ENCODE assay signal across 1 cellular context in the genomic region with DNA sequence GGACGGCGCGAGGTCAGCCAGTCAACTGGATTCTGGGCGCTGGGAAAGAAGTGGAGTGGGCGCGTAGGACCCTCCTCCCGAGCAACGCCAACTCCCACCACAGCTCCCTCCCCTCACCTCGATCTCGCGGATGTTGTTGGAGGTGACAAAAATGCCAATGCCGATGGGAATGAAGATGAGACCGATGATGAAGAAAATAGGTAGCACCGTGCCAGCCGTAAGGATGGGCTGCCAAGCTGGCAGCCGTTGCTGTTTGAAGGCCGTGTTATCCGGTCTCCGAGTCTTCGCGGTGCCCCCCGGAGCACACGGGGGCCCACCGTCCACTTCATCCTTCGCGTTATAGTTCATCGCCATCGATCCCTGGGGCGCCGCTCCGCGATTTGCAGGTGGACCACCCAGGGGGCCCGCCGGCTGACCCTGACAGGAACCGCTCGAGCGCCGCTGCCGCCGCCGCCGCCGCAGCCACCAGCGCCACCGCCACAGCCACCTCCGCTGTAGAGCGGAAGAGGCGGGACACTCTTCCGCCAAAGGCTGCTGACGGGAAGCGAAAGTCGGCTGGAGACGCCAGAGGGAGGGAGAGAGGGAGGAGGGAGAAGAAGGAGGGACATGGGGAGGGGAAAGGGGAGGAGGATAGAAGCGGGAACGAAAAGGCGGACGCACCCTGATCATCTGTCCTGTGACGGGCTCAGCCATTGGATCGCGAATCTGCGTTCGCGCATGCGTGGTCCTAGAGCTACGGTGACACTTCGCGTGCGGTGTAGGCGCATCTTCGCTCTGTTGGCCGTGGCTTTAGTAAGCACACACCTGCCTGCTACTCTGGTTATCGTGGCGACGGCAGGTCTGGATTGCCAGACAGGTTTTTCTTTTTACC.
TF ChIP-seq lines count a peak whose summit lies in the region.

A gene (minus strand): TSS at position 508 of the 871 bp plus-strand sequence. CDS start 154 bp downstream, at position 354.

TF ChIP-seq in HepG2, 621 proteins besides CTCF, POLR2A, EP300 and RAD21 (continued from another document and continues in another):
- TF ChIP-seq, protein P1, sequence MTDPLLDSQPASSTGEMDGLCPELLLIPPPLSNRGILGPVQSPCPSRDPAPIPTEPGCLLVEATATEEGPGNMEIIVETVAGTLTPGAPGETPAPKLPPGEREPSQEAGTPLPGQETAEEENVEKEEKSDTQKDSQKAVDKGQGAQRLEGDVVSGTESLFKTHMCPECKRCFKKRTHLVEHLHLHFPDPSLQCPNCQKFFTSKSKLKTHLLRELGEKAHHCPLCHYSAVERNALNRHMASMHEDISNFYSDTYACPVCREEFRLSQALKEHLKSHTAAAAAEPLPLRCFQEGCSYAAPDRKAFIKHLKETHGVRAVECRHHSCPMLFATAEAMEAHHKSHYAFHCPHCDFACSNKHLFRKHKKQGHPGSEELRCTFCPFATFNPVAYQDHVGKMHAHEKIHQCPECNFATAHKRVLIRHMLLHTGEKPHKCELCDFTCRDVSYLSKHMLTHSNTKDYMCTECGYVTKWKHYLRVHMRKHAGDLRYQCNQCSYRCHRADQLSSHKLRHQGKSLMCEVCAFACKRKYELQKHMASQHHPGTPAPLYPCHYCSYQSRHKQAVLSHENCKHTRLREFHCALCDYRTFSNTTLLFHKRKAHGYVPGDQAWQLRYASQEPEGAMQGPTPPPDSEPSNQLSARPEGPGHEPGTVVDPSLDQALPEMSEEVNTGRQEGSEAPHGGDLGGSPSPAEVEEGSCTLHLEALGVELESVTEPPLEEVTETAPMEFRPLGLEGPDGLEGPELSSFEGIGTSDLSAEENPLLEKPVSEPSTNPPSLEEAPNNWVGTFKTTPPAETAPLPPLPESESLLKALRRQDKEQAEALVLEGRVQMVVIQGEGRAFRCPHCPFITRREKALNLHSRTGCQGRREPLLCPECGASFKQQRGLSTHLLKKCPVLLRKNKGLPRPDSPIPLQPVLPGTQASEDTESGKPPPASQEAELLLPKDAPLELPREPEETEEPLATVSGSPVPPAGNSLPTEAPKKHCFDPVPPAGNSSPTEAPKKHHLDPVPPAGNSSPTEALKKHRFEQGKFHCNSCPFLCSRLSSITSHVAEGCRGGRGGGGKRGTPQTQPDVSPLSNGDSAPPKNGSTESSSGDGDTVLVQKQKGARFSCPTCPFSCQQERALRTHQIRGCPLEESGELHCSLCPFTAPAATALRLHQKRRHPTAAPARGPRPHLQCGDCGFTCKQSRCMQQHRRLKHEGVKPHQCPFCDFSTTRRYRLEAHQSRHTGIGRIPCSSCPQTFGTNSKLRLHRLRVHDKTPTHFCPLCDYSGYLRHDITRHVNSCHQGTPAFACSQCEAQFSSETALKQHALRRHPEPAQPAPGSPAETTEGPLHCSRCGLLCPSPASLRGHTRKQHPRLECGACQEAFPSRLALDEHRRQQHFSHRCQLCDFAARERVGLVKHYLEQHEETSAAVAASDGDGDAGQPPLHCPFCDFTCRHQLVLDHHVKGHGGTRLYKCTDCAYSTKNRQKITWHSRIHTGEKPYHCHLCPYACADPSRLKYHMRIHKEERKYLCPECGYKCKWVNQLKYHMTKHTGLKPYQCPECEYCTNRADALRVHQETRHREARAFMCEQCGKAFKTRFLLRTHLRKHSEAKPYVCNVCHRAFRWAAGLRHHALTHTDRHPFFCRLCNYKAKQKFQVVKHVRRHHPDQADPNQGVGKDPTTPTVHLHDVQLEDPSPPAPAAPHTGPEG (CRISPR knock-in tag; IDR thresholded peaks at IDR 0.05), result no peak
- TF ChIP-seq ZFYVE20 (CRISPR knock-in tag; IDR thresholded peaks at IDR 0.05; ENCODE audit: borderline replicate concordance, low read depth), result no peak
- TF ChIP-seq ZNF724P (CRISPR knock-in tag; IDR thresholded peaks at IDR 0.05; ENCODE audit: borderline replicate concordance), result peak; percentile 66; the same call in 1 of the 2 replicates
- TF ChIP-seq TOE1 (CRISPR knock-in tag; IDR thresholded peaks at IDR 0.05), result no peak
- peak; percentile 23; the same call in 1 of the 2 replicates for TF ChIP-seq ZMYM3 (CRISPR knock-in tag; IDR thresholded peaks at IDR 0.05)
- peak; percentile 81 for TF ChIP-seq NR2C2 (CRISPR knock-in tag; IDR thresholded peaks at IDR 0.05; ENCODE audit: borderline replicate concordance)
- TF ChIP-seq ZBTB3 (CRISPR knock-in tag; IDR thresholded peaks at IDR 0.05; ENCODE audit: borderline replicate concordance, low read depth), result peak; percentile 80; the same call in 1 of the 2 replicates
- peak; percentile 80 for TF ChIP-seq ZNF501 (CRISPR knock-in tag; IDR thresholded peaks at IDR 0.05)
- 0 out of 2 replicates have a peak, but pooled peaks have one; percentile 55 for TF ChIP-seq DNMT1 (CRISPR knock-in tag; IDR thresholded peaks at IDR 0.05)
- no peak for TF ChIP-seq HOXA9 (CRISPR knock-in tag; IDR thresholded peaks at IDR 0.05; ENCODE audit: borderline replicate concordance)
- peak; percentile 90 for TF ChIP-seq IRF2 (CRISPR knock-in tag; IDR thresholded peaks at IDR 0.05)
- peak; percentile 97 for TF ChIP-seq GABPB1 (CRISPR knock-in tag; IDR thresholded peaks at IDR 0.05)
- TF ChIP-seq, protein P2, sequence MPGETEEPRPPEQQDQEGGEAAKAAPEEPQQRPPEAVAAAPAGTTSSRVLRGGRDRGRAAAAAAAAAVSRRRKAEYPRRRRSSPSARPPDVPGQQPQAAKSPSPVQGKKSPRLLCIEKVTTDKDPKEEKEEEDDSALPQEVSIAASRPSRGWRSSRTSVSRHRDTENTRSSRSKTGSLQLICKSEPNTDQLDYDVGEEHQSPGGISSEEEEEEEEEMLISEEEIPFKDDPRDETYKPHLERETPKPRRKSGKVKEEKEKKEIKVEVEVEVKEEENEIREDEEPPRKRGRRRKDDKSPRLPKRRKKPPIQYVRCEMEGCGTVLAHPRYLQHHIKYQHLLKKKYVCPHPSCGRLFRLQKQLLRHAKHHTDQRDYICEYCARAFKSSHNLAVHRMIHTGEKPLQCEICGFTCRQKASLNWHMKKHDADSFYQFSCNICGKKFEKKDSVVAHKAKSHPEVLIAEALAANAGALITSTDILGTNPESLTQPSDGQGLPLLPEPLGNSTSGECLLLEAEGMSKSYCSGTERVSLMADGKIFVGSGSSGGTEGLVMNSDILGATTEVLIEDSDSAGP (CRISPR knock-in tag; IDR thresholded peaks at IDR 0.05; ENCODE audit: borderline replicate concordance), result peak; percentile 92; the same call in 1 of the 2 replicates
- no peak for TF ChIP-seq TBL1XR1 (IDR thresholded peaks at IDR 0.05; ENCODE audit: borderline replicate concordance, low read length, partially characterized antibody)
- no peak for TF ChIP-seq STAT5B (CRISPR knock-in tag; IDR thresholded peaks at IDR 0.05)
- no peak for TF ChIP-seq PHF21A (CRISPR knock-in tag; IDR thresholded peaks at IDR 0.05)
- TF ChIP-seq ZIK1 (CRISPR knock-in tag; IDR thresholded peaks at IDR 0.05; ENCODE audit: borderline replicate concordance, low read depth), result 0 out of 2 replicates have a peak, but pooled peaks have one; percentile 46
- TF ChIP-seq CCAR2 (optimal IDR thresholded peaks at IDR 0.05; ENCODE audit: low read depth, low read length), result peak; percentile 21
- peak; percentile 65 for TF ChIP-seq MED8 (CRISPR knock-in tag; IDR thresholded peaks at IDR 0.05; ENCODE audit: insufficient replicate concordance)
- no peak for TF ChIP-seq CENPX (CRISPR knock-in tag; IDR thresholded peaks at IDR 0.05)
- TF ChIP-seq GATAD2A (CRISPR knock-in tag; IDR thresholded peaks at IDR 0.05), result peak; percentile 59
- TF ChIP-seq, protein P3, sequence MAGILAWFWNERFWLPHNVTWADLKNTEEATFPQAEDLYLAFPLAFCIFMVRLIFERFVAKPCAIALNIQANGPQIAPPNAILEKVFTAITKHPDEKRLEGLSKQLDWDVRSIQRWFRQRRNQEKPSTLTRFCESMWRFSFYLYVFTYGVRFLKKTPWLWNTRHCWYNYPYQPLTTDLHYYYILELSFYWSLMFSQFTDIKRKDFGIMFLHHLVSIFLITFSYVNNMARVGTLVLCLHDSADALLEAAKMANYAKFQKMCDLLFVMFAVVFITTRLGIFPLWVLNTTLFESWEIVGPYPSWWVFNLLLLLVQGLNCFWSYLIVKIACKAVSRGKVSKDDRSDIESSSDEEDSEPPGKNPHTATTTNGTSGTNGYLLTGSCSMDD (CRISPR knock-in tag; IDR thresholded peaks at IDR 0.05), result no peak
- no peak; the same call in 1 of the 2 replicates for TF ChIP-seq KLF15 (CRISPR knock-in tag; IDR thresholded peaks at IDR 0.05; ENCODE audit: borderline replicate concordance)
- TF ChIP-seq ERF (CRISPR knock-in tag; IDR thresholded peaks at IDR 0.05), result peak; percentile 88; the same call in 1 of the 2 replicates
- TF ChIP-seq, protein P4, sequence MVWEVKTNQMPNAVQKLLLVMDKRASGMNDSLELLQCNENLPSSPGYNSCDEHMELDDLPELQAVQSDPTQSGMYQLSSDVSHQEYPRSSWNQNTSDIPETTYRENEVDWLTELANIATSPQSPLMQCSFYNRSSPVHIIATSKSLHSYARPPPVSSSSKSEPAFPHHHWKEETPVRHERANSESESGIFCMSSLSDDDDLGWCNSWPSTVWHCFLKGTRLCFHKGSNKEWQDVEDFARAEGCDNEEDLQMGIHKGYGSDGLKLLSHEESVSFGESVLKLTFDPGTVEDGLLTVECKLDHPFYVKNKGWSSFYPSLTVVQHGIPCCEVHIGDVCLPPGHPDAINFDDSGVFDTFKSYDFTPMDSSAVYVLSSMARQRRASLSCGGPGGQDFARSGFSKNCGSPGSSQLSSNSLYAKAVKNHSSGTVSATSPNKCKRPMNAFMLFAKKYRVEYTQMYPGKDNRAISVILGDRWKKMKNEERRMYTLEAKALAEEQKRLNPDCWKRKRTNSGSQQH (CRISPR knock-in tag; IDR thresholded peaks at IDR 0.05; ENCODE audit: low read depth), result no peak
- 0 out of 2 replicates have a peak, but pooled peaks have one; percentile 34 for TF ChIP-seq ZNF792 (CRISPR knock-in tag; IDR thresholded peaks at IDR 0.05)
- no peak for TF ChIP-seq SNAI1 (CRISPR knock-in tag; IDR thresholded peaks at IDR 0.05; ENCODE audit: borderline replicate concordance)
- peak; percentile 85 for TF ChIP-seq HNRNPK (IDR thresholded peaks at IDR 0.05; ENCODE audit: low read depth, low read length, poor library complexity, severe bottlenecking)
- TF ChIP-seq ZNF296 (CRISPR knock-in tag; conservative IDR thresholded peaks at IDR 0.05), result no peak
- TF ChIP-seq, protein P5, sequence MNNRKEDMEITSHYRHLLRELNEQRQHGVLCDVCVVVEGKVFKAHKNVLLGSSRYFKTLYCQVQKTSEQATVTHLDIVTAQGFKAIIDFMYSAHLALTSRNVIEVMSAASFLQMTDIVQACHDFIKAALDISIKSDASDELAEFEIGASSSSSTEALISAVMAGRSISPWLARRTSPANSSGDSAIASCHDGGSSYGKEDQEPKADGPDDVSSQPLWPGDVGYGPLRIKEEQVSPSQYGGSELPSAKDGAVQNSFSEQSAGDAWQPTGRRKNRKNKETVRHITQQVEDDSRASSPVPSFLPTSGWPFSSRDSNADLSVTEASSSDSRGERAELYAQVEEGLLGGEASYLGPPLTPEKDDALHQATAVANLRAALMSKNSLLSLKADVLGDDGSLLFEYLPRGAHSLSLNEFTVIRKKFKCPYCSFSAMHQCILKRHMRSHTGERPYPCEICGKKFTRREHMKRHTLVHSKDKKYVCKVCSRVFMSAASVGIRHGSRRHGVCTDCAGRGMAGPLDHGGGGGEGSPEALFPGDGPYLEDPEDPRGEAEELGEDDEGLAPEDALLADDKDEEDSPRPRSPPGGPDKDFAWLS (CRISPR knock-in tag; IDR thresholded peaks at IDR 0.05; ENCODE audit: borderline replicate concordance), result peak; percentile 43; the same call in 1 of the 2 replicates
- TF ChIP-seq RXRA (CRISPR knock-in tag; IDR thresholded peaks at IDR 0.05), result peak; percentile 24; the same call in 1 of the 2 replicates
- peak; percentile 20; the same call in 1 of the 2 replicates for TF ChIP-seq HES4 (CRISPR knock-in tag; IDR thresholded peaks at IDR 0.05; ENCODE audit: borderline replicate concordance)
- TF ChIP-seq, protein P6, sequence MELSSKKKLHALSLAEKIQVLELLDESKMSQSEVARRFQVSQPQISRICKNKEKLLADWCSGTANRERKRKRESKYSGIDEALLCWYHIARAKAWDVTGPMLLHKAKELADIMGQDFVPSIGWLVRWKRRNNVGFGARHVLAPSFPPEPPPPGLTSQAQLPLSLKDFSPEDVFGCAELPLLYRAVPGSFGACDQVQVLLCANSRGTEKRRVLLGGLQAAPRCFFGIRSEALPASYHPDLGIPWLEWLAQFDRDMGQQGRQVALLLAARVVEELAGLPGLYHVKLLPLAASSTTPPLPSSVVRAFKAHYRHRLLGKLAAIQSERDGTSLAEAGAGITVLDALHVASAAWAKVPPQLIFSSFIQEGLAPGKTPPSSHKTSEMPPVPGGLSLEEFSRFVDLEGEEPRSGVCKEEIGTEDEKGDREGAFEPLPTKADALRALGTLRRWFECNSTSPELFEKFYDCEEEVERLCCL (CRISPR knock-in tag; IDR thresholded peaks at IDR 0.05; ENCODE audit: borderline replicate concordance), result 0 out of 2 replicates have a peak, but pooled peaks have one; percentile 78
- TF ChIP-seq ZNF703 (CRISPR knock-in tag; IDR thresholded peaks at IDR 0.05; ENCODE audit: borderline replicate concordance), result no peak
- TF ChIP-seq ZNF430 (CRISPR knock-in tag; IDR thresholded peaks at IDR 0.05), result 0 out of 2 replicates have a peak, but pooled peaks have one; percentile 35
- TF ChIP-seq, protein P7, sequence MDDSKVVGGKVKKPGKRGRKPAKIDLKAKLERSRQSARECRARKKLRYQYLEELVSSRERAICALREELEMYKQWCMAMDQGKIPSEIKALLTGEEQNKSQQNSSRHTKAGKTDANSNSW (CRISPR knock-in tag; IDR thresholded peaks at IDR 0.05; ENCODE audit: borderline replicate concordance), result peak; percentile 79; the same call in 1 of the 2 replicates
- peak; percentile 84 for TF ChIP-seq CCDC6 (CRISPR knock-in tag; IDR thresholded peaks at IDR 0.05)
- TF ChIP-seq RFX5 (IDR thresholded peaks at IDR 0.05; ENCODE audit: low read depth, low read length), result 0 out of 2 replicates have a peak, but pooled peaks have one; percentile 22
- TF ChIP-seq, protein P8, sequence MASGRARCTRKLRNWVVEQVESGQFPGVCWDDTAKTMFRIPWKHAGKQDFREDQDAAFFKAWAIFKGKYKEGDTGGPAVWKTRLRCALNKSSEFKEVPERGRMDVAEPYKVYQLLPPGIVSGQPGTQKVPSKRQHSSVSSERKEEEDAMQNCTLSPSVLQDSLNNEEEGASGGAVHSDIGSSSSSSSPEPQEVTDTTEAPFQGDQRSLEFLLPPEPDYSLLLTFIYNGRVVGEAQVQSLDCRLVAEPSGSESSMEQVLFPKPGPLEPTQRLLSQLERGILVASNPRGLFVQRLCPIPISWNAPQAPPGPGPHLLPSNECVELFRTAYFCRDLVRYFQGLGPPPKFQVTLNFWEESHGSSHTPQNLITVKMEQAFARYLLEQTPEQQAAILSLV (CRISPR knock-in tag; IDR thresholded peaks at IDR 0.05; ENCODE audit: borderline replicate concordance), result peak; percentile 34; the same call in 1 of the 2 replicates
- TF ChIP-seq YEATS4 (CRISPR knock-in tag; IDR thresholded peaks at IDR 0.05; ENCODE audit: borderline replicate concordance), result peak; percentile 65; the same call in 1 of the 2 replicates
- TF ChIP-seq ZNF569 (CRISPR knock-in tag; IDR thresholded peaks at IDR 0.05; ENCODE audit: borderline replicate concordance), result 0 out of 2 replicates have a peak, but pooled peaks have one; percentile 21
- TF ChIP-seq MTF1 (CRISPR knock-in tag; IDR thresholded peaks at IDR 0.05), result 0 out of 2 replicates have a peak, but pooled peaks have one; percentile 48
- peak; percentile 93 for TF ChIP-seq ZNF781 (CRISPR knock-in tag; IDR thresholded peaks at IDR 0.05; ENCODE audit: borderline replicate concordance, not compliant biosample characterization)
- TF ChIP-seq SMAD1 (CRISPR knock-in tag; IDR thresholded peaks at IDR 0.05; ENCODE audit: borderline replicate concordance, low read depth), result 0 out of 2 replicates have a peak, but pooled peaks have one; percentile 39
- no peak for TF ChIP-seq FOXM1 (CRISPR knock-in tag; IDR thresholded peaks at IDR 0.05)
- no peak for TF ChIP-seq KLF13 (CRISPR knock-in tag; IDR thresholded peaks at IDR 0.05)
- no peak for TF ChIP-seq GZF1 (CRISPR knock-in tag; IDR thresholded peaks at IDR 0.05)
- TF ChIP-seq ZNF547 (CRISPR knock-in tag; IDR thresholded peaks at IDR 0.05), result peak; percentile 84
